In the genomic region with DNA sequence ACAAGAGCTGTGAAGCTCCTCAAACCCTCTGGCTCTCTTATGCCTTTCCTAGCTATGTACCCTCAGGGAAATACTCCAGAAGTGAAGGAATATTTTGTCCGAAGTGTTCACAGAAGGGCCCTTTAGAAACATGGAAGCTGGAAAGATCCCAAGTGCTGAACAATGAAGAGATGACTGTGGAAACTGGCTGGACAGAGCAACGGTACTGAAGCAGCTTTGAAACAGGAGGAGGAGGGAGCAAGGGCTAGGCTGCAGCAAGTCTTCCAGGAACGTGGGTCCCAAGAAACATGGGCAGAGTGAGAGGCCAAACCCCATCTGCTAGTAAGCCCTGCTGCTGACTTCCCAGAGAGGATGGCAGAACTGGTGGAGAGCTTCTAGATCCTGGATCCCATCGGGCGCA, we compare ENCODE assay signal across 2 cellular contexts.
TF ChIP-seq lines count a peak whose summit lies in the region.

No MANE protein-coding gene starts in this region.

TF ChIP-seq in A549, 52 proteins besides CTCF, POLR2A, EP300 and RAD21:
- TF ChIP-seq, protein P1, sequence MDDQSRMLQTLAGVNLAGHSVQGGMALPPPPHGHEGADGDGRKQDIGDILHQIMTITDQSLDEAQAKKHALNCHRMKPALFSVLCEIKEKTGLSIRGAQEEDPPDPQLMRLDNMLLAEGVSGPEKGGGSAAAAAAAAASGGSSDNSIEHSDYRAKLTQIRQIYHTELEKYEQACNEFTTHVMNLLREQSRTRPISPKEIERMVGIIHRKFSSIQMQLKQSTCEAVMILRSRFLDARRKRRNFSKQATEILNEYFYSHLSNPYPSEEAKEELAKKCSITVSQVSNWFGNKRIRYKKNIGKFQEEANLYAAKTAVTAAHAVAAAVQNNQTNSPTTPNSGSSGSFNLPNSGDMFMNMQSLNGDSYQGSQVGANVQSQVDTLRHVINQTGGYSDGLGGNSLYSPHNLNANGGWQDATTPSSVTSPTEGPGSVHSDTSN (IDR thresholded peaks at IDR 0.05) = no peak

TF ChIP-seq in H1, 55 proteins besides CTCF, POLR2A, EP300 and RAD21 (continued from another document):
- TF ChIP-seq, protein P2, sequence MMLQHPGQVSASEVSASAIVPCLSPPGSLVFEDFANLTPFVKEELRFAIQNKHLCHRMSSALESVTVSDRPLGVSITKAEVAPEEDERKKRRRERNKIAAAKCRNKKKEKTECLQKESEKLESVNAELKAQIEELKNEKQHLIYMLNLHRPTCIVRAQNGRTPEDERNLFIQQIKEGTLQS (IDR thresholded peaks at IDR 0.05; ENCODE audit: insufficient read depth, low read depth, low read length) = no peak
- TF ChIP-seq CEBPB (IDR thresholded peaks at IDR 0.05; ENCODE audit: low read depth, low read length) (no peak), TAF7 (optimal IDR thresholded peaks at IDR 0.05; ENCODE audit: borderline replicate concordance, low read depth, low read length) (no peak), JUN (IDR thresholded peaks at IDR 0.05; ENCODE audit: low read depth, low read length) (no peak), POLR2AphosphoS5 (IDR thresholded peaks at IDR 0.05; ENCODE audit: low read depth, low read length) (no peak), NRF1 (IDR thresholded peaks at IDR 0.05; ENCODE audit: low read depth, low read length) (no peak), CBX8 (IDR thresholded peaks at IDR 0.05; ENCODE audit: borderline replicate concordance, low read depth, low read length) (no peak), TAF1 (IDR thresholded peaks at IDR 0.05; ENCODE audit: low read depth, low read length) (no peak), SP4 (IDR thresholded peaks at IDR 0.05; ENCODE audit: low read length) (no peak), CHD1 (IDR thresholded peaks at IDR 0.05; ENCODE audit: low read depth, low read length) (no peak), SIN3A (conservative IDR thresholded peaks at IDR 0.05 in 1 of 2, IDR thresholded peaks at IDR 0.05 in 1 of 2; ENCODE audit: low read depth in 1 of 2, low read length in 2 of 2) (no peak), YY1 (IDR thresholded peaks at IDR 0.05; ENCODE audit: low read depth, low read length) (no peak), TEAD4 (IDR thresholded peaks at IDR 0.05; ENCODE audit: low read depth, low read length) (no peak), SP2 (IDR thresholded peaks at IDR 0.05; ENCODE audit: low read length) (no peak)
- TF ChIP-seq, protein P3, sequence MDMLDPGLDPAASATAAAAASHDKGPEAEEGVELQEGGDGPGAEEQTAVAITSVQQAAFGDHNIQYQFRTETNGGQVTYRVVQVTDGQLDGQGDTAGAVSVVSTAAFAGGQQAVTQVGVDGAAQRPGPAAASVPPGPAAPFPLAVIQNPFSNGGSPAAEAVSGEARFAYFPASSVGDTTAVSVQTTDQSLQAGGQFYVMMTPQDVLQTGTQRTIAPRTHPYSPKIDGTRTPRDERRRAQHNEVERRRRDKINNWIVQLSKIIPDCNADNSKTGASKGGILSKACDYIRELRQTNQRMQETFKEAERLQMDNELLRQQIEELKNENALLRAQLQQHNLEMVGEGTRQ (IDR thresholded peaks at IDR 0.05; ENCODE audit: low read length) = no peak
- TF ChIP-seq, protein P4, sequence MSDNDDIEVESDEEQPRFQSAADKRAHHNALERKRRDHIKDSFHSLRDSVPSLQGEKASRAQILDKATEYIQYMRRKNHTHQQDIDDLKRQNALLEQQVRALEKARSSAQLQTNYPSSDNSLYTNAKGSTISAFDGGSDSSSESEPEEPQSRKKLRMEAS (IDR thresholded peaks at IDR 0.05) = no peak
- TF ChIP-seq, protein P5, sequence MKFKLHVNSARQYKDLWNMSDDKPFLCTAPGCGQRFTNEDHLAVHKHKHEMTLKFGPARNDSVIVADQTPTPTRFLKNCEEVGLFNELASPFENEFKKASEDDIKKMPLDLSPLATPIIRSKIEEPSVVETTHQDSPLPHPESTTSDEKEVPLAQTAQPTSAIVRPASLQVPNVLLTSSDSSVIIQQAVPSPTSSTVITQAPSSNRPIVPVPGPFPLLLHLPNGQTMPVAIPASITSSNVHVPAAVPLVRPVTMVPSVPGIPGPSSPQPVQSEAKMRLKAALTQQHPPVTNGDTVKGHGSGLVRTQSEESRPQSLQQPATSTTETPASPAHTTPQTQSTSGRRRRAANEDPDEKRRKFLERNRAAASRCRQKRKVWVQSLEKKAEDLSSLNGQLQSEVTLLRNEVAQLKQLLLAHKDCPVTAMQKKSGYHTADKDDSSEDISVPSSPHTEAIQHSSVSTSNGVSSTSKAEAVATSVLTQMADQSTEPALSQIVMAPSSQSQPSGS (IDR thresholded peaks at IDR 0.05; ENCODE audit: low read length) = no peak
